19 cellular contexts compared by ENCODE assay signal in the genomic region with DNA sequence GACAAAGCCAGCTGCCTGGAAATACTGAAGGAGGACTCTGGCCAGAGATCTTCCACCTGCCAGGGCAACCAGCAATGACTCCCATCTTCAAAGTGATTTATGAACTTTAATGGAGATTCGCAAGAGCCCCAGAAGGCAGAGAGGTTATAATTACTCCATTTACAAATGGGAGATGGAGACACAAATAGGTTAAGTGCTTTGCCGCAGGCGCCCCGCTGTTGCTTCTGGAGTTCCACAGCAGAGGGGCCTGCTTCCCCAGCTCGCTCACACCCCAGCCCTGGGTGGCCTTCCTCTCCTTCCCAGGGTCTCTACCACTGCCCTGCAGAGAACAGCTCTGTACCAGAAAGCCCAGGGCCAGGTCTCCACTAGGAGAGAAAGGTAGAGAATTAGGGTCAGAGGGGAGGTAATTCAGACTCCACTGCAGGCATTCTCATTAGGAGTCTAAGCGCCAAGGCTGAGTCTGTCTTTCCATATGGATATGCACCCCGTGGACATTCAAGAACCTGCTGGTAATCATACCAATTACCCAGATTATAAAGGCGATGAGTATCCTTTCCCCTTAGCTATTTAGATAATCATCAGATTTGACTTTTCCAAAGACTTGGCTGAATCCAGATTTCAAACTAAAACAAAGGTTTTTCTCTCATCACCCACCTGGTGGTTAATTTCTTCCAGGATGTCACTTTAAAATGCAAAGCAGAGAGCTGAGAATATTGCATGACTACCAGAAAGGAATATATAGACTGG.
DNase-seq lines count a peak whose midpoint lies in the region; ATAC-seq and TF ChIP-seq lines count a peak whose summit lies in the region.
"Had no signal": no experiment of that assay in that cellular context is flagged by ENCODE, and none has a peak within 500 bp of the region (broad histone marks: within the 10 kb centered on the region; RNA-seq: fewer than 3 reads in every experiment).

No MANE protein-coding gene starts in this region.

- no peaks in the 10 kb centered on the region for H3K36me3 ChIP-seq in H7 (replicated peaks; ENCODE audit: control insufficient read depth, insufficient read depth, low read length)
- H3K36me3 ChIP-seq: HAP-1, Peyer's patch, SJSA1 had no signal

- CTCF ChIA-PET in WTC11 (lab: Charles Lee): no interaction called here

- no peaks in the 10 kb centered on the region for H3K27me3 ChIP-seq in H7 (ENCODE audit: control insufficient read depth, insufficient read depth, low read length)
- H3K27me3 ChIP-seq: Peyer's patch, SJSA1 had no signal

- H3K27me3 Mint-ChIP-seq in WTC11 (ENCODE audit: low read depth): peaks cover 3% of the 10 kb centered on the region; the same call in 1 of the 2 replicates

- no peak for TF ChIP-seq CTCF in WTC11 (IDR thresholded peaks at IDR 0.05)

- POLR2A ChIA-PET in WTC11 (lab: Charles Lee): no interaction called here

- ATAC-seq in WTC11 (peak; percentile 66), HG03521 (IDR thresholded peaks at IDR 0.05; ENCODE audit: unreplicated experiment) (no peak)

- no peaks in the 10 kb centered on the region for H3K36me3 Mint-ChIP-seq in WTC11
- H3K36me3 Mint-ChIP-seq: CD14-positive monocyte had no signal

- peaks cover 12% of the 10 kb centered on the region for H3K4me1 Mint-ChIP-seq in WTC11
- H3K4me1 Mint-ChIP-seq: CD14-positive monocyte had no signal

- no peak overlapping the region for H3K4me3 ChIP-seq in H7 (ENCODE audit: insufficient read depth, low read depth, low read length)
- H3K4me3 ChIP-seq: HAP-1, Peyer's patch, SJSA1 had no signal

- H3K9me3 Mint-ChIP-seq in WTC11: no peaks in the 10 kb centered on the region
- H3K9me3 Mint-ChIP-seq: CD14-positive monocyte had no signal

- DNase-seq in H7 (peak; percentile 16), NCI-H1105 (lab: John Stamatoyannopoulos, UW) (peak; percentile 63), WTC11 (ENCODE audit: low spot score) (peak; percentile 16), retina (peak; percentile 42), anterior cingulate cortex (lab: John Stamatoyannopoulos, UW) (no peak), DMS 273 treated with DMSO at 0.1 percent for 48 hours (lab: John Stamatoyannopoulos, UW) (no peak)
- DNase-seq: ACHN; DND-41; KBM-7; NCI-H146; NCI-H2081 treated with DMSO at 0.1 percent for 48 hours; NCI-H2227 treated with DMSO at 0.1 percent for 48 hours; NCI-H526 treated with DMSO at 0.1 percent for 48 hours; NK-92 treated with Interleukin-12 subunit alpha and Interleukin-12 subunit beta, amount 100 ng/mL, for 24 hours; Peyer's patch had no signal

- H3K27ac Mint-ChIP-seq in WTC11: no peak overlapping the region
- H3K27ac Mint-ChIP-seq: CD14-positive monocyte had no signal

- H3K4me3 Mint-ChIP-seq in WTC11: no peak overlapping the region
- H3K4me3 Mint-ChIP-seq: CD14-positive monocyte had no signal

TF ChIP-seq in WTC11, 78 proteins besides CTCF, POLR2A, EP300 and RAD21:
- TF ChIP-seq, protein P1, sequence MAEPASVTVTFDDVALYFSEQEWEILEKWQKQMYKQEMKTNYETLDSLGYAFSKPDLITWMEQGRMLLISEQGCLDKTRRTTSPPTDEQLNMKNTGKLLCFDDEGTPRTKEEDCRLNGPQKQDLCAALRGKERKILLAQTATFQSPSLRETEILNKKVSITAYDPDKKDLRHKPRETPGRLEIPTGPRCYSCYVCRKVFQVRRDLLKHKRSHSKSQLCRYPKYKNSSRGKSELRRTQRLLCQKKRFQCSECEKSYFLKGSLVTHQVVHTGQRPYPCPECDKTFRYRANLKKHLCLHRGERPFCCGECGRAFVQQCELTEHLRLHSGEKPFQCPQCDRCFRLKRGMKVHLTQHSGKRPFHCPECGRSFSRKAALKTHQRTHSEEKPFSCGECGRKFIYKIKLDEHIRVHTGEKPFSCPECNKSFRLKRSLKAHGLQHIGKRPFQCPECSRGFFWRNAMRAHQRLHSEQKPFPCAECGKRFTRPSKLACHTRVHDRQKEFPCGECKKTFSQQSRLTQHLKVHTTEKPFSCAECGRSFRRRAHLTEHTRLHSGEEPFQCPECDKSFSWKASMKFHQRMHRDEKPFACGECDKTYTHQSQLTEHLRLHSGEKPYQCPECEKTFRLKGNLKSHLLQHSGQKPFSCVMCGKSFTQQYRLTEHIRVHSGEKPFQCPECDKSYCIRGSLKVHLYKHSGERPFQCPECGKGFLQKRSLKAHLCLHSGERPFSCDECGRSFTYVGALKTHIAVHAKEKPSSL (CRISPR knock-in tag; conservative IDR thresholded peaks at IDR 0.05): no peak
- TF ChIP-seq, protein P2, sequence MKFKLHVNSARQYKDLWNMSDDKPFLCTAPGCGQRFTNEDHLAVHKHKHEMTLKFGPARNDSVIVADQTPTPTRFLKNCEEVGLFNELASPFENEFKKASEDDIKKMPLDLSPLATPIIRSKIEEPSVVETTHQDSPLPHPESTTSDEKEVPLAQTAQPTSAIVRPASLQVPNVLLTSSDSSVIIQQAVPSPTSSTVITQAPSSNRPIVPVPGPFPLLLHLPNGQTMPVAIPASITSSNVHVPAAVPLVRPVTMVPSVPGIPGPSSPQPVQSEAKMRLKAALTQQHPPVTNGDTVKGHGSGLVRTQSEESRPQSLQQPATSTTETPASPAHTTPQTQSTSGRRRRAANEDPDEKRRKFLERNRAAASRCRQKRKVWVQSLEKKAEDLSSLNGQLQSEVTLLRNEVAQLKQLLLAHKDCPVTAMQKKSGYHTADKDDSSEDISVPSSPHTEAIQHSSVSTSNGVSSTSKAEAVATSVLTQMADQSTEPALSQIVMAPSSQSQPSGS (CRISPR knock-in tag; IDR thresholded peaks at IDR 0.05; ENCODE audit: borderline replicate concordance, low read depth): no peak
- TF ChIP-seq, protein P3, sequence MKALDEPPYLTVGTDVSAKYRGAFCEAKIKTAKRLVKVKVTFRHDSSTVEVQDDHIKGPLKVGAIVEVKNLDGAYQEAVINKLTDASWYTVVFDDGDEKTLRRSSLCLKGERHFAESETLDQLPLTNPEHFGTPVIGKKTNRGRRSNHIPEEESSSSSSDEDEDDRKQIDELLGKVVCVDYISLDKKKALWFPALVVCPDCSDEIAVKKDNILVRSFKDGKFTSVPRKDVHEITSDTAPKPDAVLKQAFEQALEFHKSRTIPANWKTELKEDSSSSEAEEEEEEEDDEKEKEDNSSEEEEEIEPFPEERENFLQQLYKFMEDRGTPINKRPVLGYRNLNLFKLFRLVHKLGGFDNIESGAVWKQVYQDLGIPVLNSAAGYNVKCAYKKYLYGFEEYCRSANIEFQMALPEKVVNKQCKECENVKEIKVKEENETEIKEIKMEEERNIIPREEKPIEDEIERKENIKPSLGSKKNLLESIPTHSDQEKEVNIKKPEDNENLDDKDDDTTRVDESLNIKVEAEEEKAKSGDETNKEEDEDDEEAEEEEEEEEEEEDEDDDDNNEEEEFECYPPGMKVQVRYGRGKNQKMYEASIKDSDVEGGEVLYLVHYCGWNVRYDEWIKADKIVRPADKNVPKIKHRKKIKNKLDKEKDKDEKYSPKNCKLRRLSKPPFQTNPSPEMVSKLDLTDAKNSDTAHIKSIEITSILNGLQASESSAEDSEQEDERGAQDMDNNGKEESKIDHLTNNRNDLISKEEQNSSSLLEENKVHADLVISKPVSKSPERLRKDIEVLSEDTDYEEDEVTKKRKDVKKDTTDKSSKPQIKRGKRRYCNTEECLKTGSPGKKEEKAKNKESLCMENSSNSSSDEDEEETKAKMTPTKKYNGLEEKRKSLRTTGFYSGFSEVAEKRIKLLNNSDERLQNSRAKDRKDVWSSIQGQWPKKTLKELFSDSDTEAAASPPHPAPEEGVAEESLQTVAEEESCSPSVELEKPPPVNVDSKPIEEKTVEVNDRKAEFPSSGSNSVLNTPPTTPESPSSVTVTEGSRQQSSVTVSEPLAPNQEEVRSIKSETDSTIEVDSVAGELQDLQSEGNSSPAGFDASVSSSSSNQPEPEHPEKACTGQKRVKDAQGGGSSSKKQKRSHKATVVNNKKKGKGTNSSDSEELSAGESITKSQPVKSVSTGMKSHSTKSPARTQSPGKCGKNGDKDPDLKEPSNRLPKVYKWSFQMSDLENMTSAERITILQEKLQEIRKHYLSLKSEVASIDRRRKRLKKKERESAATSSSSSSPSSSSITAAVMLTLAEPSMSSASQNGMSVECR (CRISPR knock-in tag; IDR thresholded peaks at IDR 0.05; ENCODE audit: borderline replicate concordance): no peak
- TF ChIP-seq EMX1 (CRISPR knock-in tag; IDR thresholded peaks at IDR 0.05) (no peak), TP53 (CRISPR knock-in tag; IDR thresholded peaks at IDR 0.05) (no peak)

Comparison
In these comparisons a context has a peak if more than half of its experiments do, and no peak if none do; other contexts are left out.
1. DNase-seq: peak in H7 (single experiment), NCI-H1105 (single experiment), WTC11 (single experiment) and retina (single experiment); none in anterior cingulate cortex (0 of 58) and DMS 273 treated with DMSO at 0.1 percent for 48 hours (single experiment).